In the genomic region with DNA sequence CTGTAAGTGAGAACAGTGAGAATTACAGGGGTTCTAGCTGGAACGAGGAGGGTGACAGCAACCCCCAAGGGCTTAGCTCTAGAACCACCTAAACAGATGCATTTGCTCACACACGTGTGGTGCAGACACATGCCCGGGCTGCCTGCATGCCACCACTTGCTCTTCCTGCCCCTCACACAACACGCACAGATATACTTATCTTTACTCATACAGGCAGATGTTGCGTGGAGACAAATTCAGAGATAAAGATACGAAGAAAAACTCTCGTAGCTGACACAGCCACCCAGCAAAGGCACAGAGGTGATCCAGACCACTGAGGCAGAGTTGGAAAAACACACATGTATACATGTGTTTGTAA, we compare ENCODE assay signal across 1 cellular context.
TF ChIP-seq lines count a peak whose summit lies in the region.

No MANE protein-coding gene starts in this region.

TF ChIP-seq in K562, 482 proteins besides CTCF, POLR2A, EP300 and RAD21 (continued from another document and continues in another):
- TF ChIP-seq, protein P1, sequence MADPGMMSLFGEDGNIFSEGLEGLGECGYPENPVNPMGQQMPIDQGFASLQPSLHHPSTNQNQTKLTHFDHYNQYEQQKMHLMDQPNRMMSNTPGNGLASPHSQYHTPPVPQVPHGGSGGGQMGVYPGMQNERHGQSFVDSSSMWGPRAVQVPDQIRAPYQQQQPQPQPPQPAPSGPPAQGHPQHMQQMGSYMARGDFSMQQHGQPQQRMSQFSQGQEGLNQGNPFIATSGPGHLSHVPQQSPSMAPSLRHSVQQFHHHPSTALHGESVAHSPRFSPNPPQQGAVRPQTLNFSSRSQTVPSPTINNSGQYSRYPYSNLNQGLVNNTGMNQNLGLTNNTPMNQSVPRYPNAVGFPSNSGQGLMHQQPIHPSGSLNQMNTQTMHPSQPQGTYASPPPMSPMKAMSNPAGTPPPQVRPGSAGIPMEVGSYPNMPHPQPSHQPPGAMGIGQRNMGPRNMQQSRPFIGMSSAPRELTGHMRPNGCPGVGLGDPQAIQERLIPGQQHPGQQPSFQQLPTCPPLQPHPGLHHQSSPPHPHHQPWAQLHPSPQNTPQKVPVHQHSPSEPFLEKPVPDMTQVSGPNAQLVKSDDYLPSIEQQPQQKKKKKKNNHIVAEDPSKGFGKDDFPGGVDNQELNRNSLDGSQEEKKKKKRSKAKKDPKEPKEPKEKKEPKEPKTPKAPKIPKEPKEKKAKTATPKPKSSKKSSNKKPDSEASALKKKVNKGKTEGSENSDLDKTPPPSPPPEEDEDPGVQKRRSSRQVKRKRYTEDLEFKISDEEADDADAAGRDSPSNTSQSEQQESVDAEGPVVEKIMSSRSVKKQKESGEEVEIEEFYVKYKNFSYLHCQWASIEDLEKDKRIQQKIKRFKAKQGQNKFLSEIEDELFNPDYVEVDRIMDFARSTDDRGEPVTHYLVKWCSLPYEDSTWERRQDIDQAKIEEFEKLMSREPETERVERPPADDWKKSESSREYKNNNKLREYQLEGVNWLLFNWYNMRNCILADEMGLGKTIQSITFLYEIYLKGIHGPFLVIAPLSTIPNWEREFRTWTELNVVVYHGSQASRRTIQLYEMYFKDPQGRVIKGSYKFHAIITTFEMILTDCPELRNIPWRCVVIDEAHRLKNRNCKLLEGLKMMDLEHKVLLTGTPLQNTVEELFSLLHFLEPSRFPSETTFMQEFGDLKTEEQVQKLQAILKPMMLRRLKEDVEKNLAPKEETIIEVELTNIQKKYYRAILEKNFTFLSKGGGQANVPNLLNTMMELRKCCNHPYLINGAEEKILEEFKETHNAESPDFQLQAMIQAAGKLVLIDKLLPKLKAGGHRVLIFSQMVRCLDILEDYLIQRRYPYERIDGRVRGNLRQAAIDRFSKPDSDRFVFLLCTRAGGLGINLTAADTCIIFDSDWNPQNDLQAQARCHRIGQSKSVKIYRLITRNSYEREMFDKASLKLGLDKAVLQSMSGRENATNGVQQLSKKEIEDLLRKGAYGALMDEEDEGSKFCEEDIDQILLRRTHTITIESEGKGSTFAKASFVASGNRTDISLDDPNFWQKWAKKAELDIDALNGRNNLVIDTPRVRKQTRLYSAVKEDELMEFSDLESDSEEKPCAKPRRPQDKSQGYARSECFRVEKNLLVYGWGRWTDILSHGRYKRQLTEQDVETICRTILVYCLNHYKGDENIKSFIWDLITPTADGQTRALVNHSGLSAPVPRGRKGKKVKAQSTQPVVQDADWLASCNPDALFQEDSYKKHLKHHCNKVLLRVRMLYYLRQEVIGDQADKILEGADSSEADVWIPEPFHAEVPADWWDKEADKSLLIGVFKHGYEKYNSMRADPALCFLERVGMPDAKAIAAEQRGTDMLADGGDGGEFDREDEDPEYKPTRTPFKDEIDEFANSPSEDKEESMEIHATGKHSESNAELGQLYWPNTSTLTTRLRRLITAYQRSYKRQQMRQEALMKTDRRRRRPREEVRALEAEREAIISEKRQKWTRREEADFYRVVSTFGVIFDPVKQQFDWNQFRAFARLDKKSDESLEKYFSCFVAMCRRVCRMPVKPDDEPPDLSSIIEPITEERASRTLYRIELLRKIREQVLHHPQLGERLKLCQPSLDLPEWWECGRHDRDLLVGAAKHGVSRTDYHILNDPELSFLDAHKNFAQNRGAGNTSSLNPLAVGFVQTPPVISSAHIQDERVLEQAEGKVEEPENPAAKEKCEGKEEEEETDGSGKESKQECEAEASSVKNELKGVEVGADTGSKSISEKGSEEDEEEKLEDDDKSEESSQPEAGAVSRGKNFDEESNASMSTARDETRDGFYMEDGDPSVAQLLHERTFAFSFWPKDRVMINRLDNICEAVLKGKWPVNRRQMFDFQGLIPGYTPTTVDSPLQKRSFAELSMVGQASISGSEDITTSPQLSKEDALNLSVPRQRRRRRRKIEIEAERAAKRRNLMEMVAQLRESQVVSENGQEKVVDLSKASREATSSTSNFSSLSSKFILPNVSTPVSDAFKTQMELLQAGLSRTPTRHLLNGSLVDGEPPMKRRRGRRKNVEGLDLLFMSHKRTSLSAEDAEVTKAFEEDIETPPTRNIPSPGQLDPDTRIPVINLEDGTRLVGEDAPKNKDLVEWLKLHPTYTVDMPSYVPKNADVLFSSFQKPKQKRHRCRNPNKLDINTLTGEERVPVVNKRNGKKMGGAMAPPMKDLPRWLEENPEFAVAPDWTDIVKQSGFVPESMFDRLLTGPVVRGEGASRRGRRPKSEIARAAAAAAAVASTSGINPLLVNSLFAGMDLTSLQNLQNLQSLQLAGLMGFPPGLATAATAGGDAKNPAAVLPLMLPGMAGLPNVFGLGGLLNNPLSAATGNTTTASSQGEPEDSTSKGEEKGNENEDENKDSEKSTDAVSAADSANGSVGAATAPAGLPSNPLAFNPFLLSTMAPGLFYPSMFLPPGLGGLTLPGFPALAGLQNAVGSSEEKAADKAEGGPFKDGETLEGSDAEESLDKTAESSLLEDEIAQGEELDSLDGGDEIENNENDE (IDR thresholded peaks at IDR 0.05; ENCODE audit: low read depth, low read length): no peak
- TF ChIP-seq ZC3H8 (IDR thresholded peaks at IDR 0.05) (no peak), POLR2B (IDR thresholded peaks at IDR 0.05; ENCODE audit: low read depth, partially characterized antibody) (no peak), NELFE (IDR thresholded peaks at IDR 0.05; ENCODE audit: insufficient read depth, insufficient read length) (no peak), NR1H2 (CRISPR knock-in tag; IDR thresholded peaks at IDR 0.05) (no peak), ZNF75A (CRISPR knock-in tag; IDR thresholded peaks at IDR 0.05) (no peak), MAFG (tag; conservative IDR thresholded peaks at IDR 0.05) (0 out of 2 replicates have a peak, but pooled peaks have one; percentile 6), TGIF2 (CRISPR knock-in tag; IDR thresholded peaks at IDR 0.05) (no peak), SMARCE1 (IDR thresholded peaks at IDR 0.05) (0 out of 2 replicates have a peak, but pooled peaks have one; percentile 15), NCOR1 (IDR thresholded peaks at IDR 0.05) (peak; percentile 13; the same call in 1 of the 2 replicates), ZNF41 (CRISPR knock-in tag; conservative IDR thresholded peaks at IDR 0.05) (no peak), MCM5 (IDR thresholded peaks at IDR 0.05; ENCODE audit: low read depth) (no peak), RBM39 (optimal IDR thresholded peaks at IDR 0.05; ENCODE audit: low read depth, low read length) (no peak), DDX20 (tag; IDR thresholded peaks at IDR 0.05; ENCODE audit: low read depth) (no peak), HNRNPH1 (optimal IDR thresholded peaks at IDR 0.05; ENCODE audit: low read depth, low read length) (no peak), PURB (CRISPR knock-in tag; IDR thresholded peaks at IDR 0.05; ENCODE audit: low read depth) (no peak), CBX3 (IDR thresholded peaks at IDR 0.05; ENCODE audit: borderline replicate concordance in 1 of 2, low read length in 2 of 2) (no peak), SMC3 (conservative IDR thresholded peaks at IDR 0.05; ENCODE audit: insufficient read depth, low read depth, low read length) (no peak), GABPA (tag; conservative IDR thresholded peaks at IDR 0.05; ENCODE audit: low read depth) (no peak), LARP7 (IDR thresholded peaks at IDR 0.05) (no peak)
- TF ChIP-seq, protein P2, sequence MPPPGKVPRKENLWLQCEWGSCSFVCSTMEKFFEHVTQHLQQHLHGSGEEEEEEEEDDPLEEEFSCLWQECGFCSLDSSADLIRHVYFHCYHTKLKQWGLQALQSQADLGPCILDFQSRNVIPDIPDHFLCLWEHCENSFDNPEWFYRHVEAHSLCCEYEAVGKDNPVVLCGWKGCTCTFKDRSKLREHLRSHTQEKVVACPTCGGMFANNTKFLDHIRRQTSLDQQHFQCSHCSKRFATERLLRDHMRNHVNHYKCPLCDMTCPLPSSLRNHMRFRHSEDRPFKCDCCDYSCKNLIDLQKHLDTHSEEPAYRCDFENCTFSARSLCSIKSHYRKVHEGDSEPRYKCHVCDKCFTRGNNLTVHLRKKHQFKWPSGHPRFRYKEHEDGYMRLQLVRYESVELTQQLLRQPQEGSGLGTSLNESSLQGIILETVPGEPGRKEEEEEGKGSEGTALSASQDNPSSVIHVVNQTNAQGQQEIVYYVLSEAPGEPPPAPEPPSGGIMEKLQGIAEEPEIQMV (tag; conservative IDR thresholded peaks at IDR 0.05; ENCODE audit: low read depth): no peak
- TF ChIP-seq, protein P3, sequence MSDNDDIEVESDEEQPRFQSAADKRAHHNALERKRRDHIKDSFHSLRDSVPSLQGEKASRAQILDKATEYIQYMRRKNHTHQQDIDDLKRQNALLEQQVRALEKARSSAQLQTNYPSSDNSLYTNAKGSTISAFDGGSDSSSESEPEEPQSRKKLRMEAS (CRISPR knock-in tag; IDR thresholded peaks at IDR 0.05): peak; percentile 61
- TF ChIP-seq, protein P4, sequence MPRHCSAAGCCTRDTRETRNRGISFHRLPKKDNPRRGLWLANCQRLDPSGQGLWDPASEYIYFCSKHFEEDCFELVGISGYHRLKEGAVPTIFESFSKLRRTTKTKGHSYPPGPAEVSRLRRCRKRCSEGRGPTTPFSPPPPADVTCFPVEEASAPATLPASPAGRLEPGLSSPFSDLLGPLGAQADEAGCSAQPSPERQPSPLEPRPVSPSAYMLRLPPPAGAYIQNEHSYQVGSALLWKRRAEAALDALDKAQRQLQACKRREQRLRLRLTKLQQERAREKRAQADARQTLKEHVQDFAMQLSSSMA (CRISPR knock-in tag; IDR thresholded peaks at IDR 0.05): no peak
- TF ChIP-seq, protein P5, sequence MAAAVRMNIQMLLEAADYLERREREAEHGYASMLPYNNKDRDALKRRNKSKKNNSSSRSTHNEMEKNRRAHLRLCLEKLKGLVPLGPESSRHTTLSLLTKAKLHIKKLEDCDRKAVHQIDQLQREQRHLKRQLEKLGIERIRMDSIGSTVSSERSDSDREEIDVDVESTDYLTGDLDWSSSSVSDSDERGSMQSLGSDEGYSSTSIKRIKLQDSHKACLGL (CRISPR knock-in tag; IDR thresholded peaks at IDR 0.05; ENCODE audit: borderline replicate concordance, poor library complexity, severe bottlenecking): no peak
- TF ChIP-seq, protein P6, sequence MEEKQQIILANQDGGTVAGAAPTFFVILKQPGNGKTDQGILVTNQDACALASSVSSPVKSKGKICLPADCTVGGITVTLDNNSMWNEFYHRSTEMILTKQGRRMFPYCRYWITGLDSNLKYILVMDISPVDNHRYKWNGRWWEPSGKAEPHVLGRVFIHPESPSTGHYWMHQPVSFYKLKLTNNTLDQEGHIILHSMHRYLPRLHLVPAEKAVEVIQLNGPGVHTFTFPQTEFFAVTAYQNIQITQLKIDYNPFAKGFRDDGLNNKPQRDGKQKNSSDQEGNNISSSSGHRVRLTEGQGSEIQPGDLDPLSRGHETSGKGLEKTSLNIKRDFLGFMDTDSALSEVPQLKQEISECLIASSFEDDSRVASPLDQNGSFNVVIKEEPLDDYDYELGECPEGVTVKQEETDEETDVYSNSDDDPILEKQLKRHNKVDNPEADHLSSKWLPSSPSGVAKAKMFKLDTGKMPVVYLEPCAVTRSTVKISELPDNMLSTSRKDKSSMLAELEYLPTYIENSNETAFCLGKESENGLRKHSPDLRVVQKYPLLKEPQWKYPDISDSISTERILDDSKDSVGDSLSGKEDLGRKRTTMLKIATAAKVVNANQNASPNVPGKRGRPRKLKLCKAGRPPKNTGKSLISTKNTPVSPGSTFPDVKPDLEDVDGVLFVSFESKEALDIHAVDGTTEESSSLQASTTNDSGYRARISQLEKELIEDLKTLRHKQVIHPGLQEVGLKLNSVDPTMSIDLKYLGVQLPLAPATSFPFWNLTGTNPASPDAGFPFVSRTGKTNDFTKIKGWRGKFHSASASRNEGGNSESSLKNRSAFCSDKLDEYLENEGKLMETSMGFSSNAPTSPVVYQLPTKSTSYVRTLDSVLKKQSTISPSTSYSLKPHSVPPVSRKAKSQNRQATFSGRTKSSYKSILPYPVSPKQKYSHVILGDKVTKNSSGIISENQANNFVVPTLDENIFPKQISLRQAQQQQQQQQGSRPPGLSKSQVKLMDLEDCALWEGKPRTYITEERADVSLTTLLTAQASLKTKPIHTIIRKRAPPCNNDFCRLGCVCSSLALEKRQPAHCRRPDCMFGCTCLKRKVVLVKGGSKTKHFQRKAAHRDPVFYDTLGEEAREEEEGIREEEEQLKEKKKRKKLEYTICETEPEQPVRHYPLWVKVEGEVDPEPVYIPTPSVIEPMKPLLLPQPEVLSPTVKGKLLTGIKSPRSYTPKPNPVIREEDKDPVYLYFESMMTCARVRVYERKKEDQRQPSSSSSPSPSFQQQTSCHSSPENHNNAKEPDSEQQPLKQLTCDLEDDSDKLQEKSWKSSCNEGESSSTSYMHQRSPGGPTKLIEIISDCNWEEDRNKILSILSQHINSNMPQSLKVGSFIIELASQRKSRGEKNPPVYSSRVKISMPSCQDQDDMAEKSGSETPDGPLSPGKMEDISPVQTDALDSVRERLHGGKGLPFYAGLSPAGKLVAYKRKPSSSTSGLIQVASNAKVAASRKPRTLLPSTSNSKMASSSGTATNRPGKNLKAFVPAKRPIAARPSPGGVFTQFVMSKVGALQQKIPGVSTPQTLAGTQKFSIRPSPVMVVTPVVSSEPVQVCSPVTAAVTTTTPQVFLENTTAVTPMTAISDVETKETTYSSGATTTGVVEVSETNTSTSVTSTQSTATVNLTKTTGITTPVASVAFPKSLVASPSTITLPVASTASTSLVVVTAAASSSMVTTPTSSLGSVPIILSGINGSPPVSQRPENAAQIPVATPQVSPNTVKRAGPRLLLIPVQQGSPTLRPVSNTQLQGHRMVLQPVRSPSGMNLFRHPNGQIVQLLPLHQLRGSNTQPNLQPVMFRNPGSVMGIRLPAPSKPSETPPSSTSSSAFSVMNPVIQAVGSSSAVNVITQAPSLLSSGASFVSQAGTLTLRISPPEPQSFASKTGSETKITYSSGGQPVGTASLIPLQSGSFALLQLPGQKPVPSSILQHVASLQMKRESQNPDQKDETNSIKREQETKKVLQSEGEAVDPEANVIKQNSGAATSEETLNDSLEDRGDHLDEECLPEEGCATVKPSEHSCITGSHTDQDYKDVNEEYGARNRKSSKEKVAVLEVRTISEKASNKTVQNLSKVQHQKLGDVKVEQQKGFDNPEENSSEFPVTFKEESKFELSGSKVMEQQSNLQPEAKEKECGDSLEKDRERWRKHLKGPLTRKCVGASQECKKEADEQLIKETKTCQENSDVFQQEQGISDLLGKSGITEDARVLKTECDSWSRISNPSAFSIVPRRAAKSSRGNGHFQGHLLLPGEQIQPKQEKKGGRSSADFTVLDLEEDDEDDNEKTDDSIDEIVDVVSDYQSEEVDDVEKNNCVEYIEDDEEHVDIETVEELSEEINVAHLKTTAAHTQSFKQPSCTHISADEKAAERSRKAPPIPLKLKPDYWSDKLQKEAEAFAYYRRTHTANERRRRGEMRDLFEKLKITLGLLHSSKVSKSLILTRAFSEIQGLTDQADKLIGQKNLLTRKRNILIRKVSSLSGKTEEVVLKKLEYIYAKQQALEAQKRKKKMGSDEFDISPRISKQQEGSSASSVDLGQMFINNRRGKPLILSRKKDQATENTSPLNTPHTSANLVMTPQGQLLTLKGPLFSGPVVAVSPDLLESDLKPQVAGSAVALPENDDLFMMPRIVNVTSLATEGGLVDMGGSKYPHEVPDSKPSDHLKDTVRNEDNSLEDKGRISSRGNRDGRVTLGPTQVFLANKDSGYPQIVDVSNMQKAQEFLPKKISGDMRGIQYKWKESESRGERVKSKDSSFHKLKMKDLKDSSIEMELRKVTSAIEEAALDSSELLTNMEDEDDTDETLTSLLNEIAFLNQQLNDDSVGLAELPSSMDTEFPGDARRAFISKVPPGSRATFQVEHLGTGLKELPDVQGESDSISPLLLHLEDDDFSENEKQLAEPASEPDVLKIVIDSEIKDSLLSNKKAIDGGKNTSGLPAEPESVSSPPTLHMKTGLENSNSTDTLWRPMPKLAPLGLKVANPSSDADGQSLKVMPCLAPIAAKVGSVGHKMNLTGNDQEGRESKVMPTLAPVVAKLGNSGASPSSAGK (IDR thresholded peaks at IDR 0.05): no peak
